Comparison of ENCODE assay signal across 8 cellular contexts in the genomic region with DNA sequence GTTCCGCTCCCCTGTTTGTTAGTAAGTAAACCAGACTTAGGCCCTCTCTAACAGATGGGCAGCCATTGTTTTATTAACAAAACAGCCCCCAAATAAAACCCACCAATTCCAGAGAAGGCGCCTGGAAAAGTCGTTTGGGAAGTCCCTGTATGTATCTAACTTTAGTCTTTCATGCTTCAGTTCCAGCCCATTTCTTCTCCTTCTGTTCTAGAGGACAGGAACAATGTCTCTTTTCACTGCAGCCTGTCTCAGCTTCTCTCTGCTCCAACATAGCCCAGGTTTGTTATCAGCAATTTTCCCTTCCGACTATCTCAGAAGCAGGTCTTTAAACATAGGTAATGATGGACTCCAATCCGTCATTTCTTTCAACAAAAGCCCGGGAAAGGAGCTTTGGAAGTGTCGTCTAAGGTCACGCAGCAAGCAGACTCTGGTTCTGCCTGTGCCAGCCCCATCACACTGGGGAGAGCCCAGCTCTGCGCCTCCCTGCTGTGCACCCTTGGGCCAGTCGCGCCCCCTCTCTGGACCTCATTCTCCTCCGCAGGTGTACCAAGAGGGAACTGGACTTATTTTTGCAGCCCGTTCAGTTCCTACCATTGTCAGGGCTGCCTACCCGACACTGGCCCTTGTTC. TPM values are rescaled to one million over a fixed set of nuclear protein-coding genes. Genes with fewer than 3 reads are reported as not detected.
DNase-seq lines count a peak whose midpoint lies in the region; ATAC-seq, FAIRE-seq and TF ChIP-seq lines count a peak whose summit lies in the region.

No MANE protein-coding gene starts in this region.

- H3F3A ChIP-seq in neural progenitor cell (ENCODE audit: low read depth): peaks cover 20% of the 10 kb centered on the region

- TF ChIP-seq CTCF in LNCaP clone FGC (IDR thresholded peaks at IDR 0.05; ENCODE audit: control insufficient read depth, extremely low read depth, insufficient read depth) (no peak), neural progenitor cell (IDR thresholded peaks at IDR 0.05) (no peak)

- H3K9me3 Mint-ChIP-seq in CD4-positive, CD25-positive, alpha-beta regulatory T cell: no peaks in the 10 kb centered on the region
- no peaks in the 10 kb centered on the region for H3K9me3 Mint-ChIP-seq in neural progenitor cell

- H3K9me3 ChIP-seq in CD4-positive, CD25-positive, alpha-beta regulatory T cell (ENCODE audit: control insufficient read depth in 2 of 2, low read length in 2 of 2): no peaks in the 10 kb centered on the region
- no peaks in the 10 kb centered on the region for H3K9me3 ChIP-seq in duodenal mucosa (ENCODE audit: control insufficient read depth in 1 of 2, low read length in 2 of 2)
- no peaks in the 10 kb centered on the region for H3K9me3 ChIP-seq in neural progenitor cell (ENCODE audit: low read depth)

- peak overlapping the region; percentile 80 for H3K4me2 ChIP-seq in neural progenitor cell

- H3K79me2 ChIP-seq in neural progenitor cell (ENCODE audit: low read depth): no peaks in the 10 kb centered on the region

- H3K36me3 ChIP-seq in CD4-positive, CD25-positive, alpha-beta regulatory T cell (ENCODE audit: control insufficient read depth, insufficient read depth, low read length): peaks cover 8% of the 10 kb centered on the region
- no peaks in the 10 kb centered on the region for H3K36me3 ChIP-seq in duodenal mucosa (ENCODE audit: control insufficient read depth in 1 of 2, insufficient read depth in 2 of 2, low read length in 2 of 2)
- H3K36me3 ChIP-seq in neural progenitor cell: no peaks in the 10 kb centered on the region

- peak overlapping the region; percentile 68 to 97 (median 96) for H3K27ac Mint-ChIP-seq in CD4-positive, CD25-positive, alpha-beta regulatory T cell
- peak overlapping the region; percentile 77 for H3K27ac Mint-ChIP-seq in neural progenitor cell

- H3K27me3 Mint-ChIP-seq in CD4-positive, CD25-positive, alpha-beta regulatory T cell: no peaks in the 10 kb centered on the region
- H3K27me3 Mint-ChIP-seq in neural progenitor cell (ENCODE audit: insufficient read depth, low read depth): peaks cover 11% of the 10 kb centered on the region

- no peak for TF ChIP-seq POLR2A in H54 (IDR thresholded peaks at IDR 0.05; ENCODE audit: low read depth, low read length)

- H3K27me3 ChIP-seq in CD4-positive, CD25-positive, alpha-beta regulatory T cell (ENCODE audit: control insufficient read depth, insufficient read depth, low read length): no peaks in the 10 kb centered on the region
- no peaks in the 10 kb centered on the region for H3K27me3 ChIP-seq in duodenal mucosa (ENCODE audit: control insufficient read depth in 1 of 2, insufficient read depth in 2 of 2, low read length in 2 of 2)
- H3K27me3 ChIP-seq in neural progenitor cell: no peaks in the 10 kb centered on the region

- peak overlapping the region; percentile 52 for H2AFZ ChIP-seq in neural progenitor cell (replicated peaks)

- H3K27ac ChIP-seq in CD4-positive, CD25-positive, alpha-beta regulatory T cell (ENCODE audit: insufficient read depth, low read length, poor library complexity, severe bottlenecking): peak overlapping the region; percentile 95
- H3K27ac ChIP-seq in duodenal mucosa (ENCODE audit: low read depth, low read length) (peak overlapping the region; percentile 78), neural progenitor cell (no peak overlapping the region)

- DNase-seq in CD4-positive, CD25-positive, alpha-beta regulatory T cell: no peak
- DNase-seq in LNCaP clone FGC (ENCODE audit: low read depth) (no peak), neural progenitor cell (ENCODE audit: low spot score) (no peak), NCI-H1105 (lab: John Stamatoyannopoulos, UW) (no peak), H54 (ENCODE audit: insufficient read length, low spot score) (no peak)
- no peak for DNase-seq in activated CD8-positive, alpha-beta memory T cell treated with anti-CD3 and anti-CD28 coated beads, Interleukin-2, amount 50 U/mL, for 4 hours

- H3K4me3 ChIP-seq in CD4-positive, CD25-positive, alpha-beta regulatory T cell (ENCODE audit: low read depth, low read length): peak overlapping the region; percentile 82
- H3K4me3 ChIP-seq in LNCaP clone FGC (ENCODE audit: low read depth, low read length) (peak overlapping the region; percentile 76), duodenal mucosa (ENCODE audit: low read depth in 1 of 2, low read length in 2 of 2) (peak overlapping the region; percentile 88 to 91), neural progenitor cell (peak overlapping the region; percentile 65)

- H3K9ac ChIP-seq in duodenal mucosa (ENCODE audit: low read depth in 1 of 2, low read length in 2 of 2) (peak overlapping the region; percentile 43 to 68), neural progenitor cell (no peak overlapping the region)

- no peaks in the 10 kb centered on the region for H3K36me3 Mint-ChIP-seq in CD4-positive, CD25-positive, alpha-beta regulatory T cell
- H3K36me3 Mint-ChIP-seq in neural progenitor cell: no peaks in the 10 kb centered on the region

- peak in 1 of 2 donors; percentile 1 for ATAC-seq in CD4-positive, CD25-positive, alpha-beta regulatory T cell (ENCODE audit: low read depth in 2 of 2)
- no peak for ATAC-seq in GM18907 (IDR thresholded peaks at IDR 0.05; ENCODE audit: unreplicated experiment)

- H3K4me3 Mint-ChIP-seq in CD4-positive, CD25-positive, alpha-beta regulatory T cell: peak overlapping the region; percentile 88 to 95 (median 94)
- H3K4me3 Mint-ChIP-seq in neural progenitor cell: peak overlapping the region; percentile 93

- H4K20me1 ChIP-seq in neural progenitor cell (ENCODE audit: low read depth): no peaks in the 10 kb centered on the region

- no peak for FAIRE-seq in H54 (lab: Jason Lieb, UNC)

- peaks cover 58% of the 10 kb centered on the region for H3K4me1 ChIP-seq in CD4-positive, CD25-positive, alpha-beta regulatory T cell (ENCODE audit: control insufficient read depth, insufficient read depth, low read length, poor library complexity, severe bottlenecking)
- peaks cover 39 to 41% of the 10 kb centered on the region in 2 donors for H3K4me1 ChIP-seq in duodenal mucosa (ENCODE audit: control insufficient read depth in 1 of 2, insufficient read depth in 2 of 2, low read length in 2 of 2)
- peaks cover 8% of the 10 kb centered on the region for H3K4me1 ChIP-seq in neural progenitor cell

- H3K4me1 Mint-ChIP-seq in CD4-positive, CD25-positive, alpha-beta regulatory T cell: peaks cover 13 to 58% (median 45%) of the 10 kb centered on the region in 4 donors
- H3K4me1 Mint-ChIP-seq in neural progenitor cell: peaks cover 27% of the 10 kb centered on the region

RNA-seq across cellular contexts. Expression of a gene that starts 9.6 kb away (rescaled TPM):
- 381 TPM for total RNA-seq in CD4-positive, CD25-positive, alpha-beta regulatory T cell
- 10 to 100 TPM; 11.9 to 16.6 (median 14.5) TPM for polyA plus RNA-seq in CD4-positive, CD25-positive, alpha-beta regulatory T cell
- 11.4 and 13.4 TPM in 2 replicates for total RNA-seq in neural progenitor cell (ENCODE audit: low replicate concordance)

Comparison
In these comparisons a context has a peak if more than half of its experiments do, and no peak if none do; other contexts are left out.
1. RNA of a gene that starts 9.6 kb away (total RNA-seq): 381 TPM in CD4-positive, CD25-positive, alpha-beta regulatory T cell (single experiment); 11.4 to 13.4 TPM in neural progenitor cell; every median in the first group is over 10 times any median in the second.
2. Peak in every context shown above with its lines, with median percentiles within 50 percentile points of each other: H3K4me3 ChIP-seq.